In genomic region chr16:67388591-67388990, GRCh38 we compare ENCODE assay signal across 18 cellular contexts. TPM values are rescaled to one million over a fixed set of nuclear protein-coding genes. Genes with fewer than 3 reads are reported as not detected.
A peak's percentile ranks its signal among the peaks of the same experiment; 100 is the strongest.
DNase-seq lines count a peak whose midpoint lies in the region; ATAC-seq and TF ChIP-seq lines count a peak whose summit lies in the region.
"Had no signal": no experiment of that assay in that cellular context is flagged by ENCODE, and none has a peak within 500 bp of the region (broad histone marks: within the 10 kb centered on the region; RNA-seq: fewer than 3 reads in every experiment).

No MANE protein-coding gene starts in this region.

- no peaks in the 10 kb centered on the region for H3K36me3 Mint-ChIP-seq in glutamatergic neuron (ENCODE audit: unreplicated experiment)
- H3K36me3 Mint-ChIP-seq in osteocyte (ENCODE audit: unreplicated experiment) = no peaks in the 10 kb centered on the region

- no peak overlapping the region for H3K4me2 ChIP-seq in mesenchymal stem cell (ENCODE audit: low read length, poor library complexity, severe bottlenecking)

- ATAC-seq in body of pancreas = no peak
- ATAC-seq: K562, Right ventricle myocardium inferior had no signal

- no peak overlapping the region for H2BK120ac ChIP-seq in mesenchymal stem cell (ENCODE audit: low read depth, low read length)

- H3K27me3 ChIP-seq in mesenchymal stem cell (ENCODE audit: control insufficient read depth in 1 of 2, insufficient read depth in 1 of 2, low read length in 2 of 2) (peaks cover 44 to 69% of the 10 kb centered on the region in 2 experiments), body of pancreas (no peaks in the 10 kb centered on the region), right atrium auricular region (no peaks in the 10 kb centered on the region)

- no peak overlapping the region for H3K4ac ChIP-seq in mesenchymal stem cell (ENCODE audit: low read depth in 1 of 2, low read length in 2 of 2)

- peak overlapping the region; percentile 52 for H3K4me3 Mint-ChIP-seq in glutamatergic neuron (ENCODE audit: unreplicated experiment)
- no peak overlapping the region for H3K4me3 Mint-ChIP-seq in osteocyte (ENCODE audit: unreplicated experiment)

- H3K9me3 Mint-ChIP-seq in glutamatergic neuron (ENCODE audit: unreplicated experiment) (peaks cover 1% of the 10 kb centered on the region), osteocyte (ENCODE audit: unreplicated experiment) (no peaks in the 10 kb centered on the region)

- H3K27ac Mint-ChIP-seq in glutamatergic neuron (ENCODE audit: unreplicated experiment) (no peak overlapping the region), osteocyte (ENCODE audit: unreplicated experiment) (no peak overlapping the region)

- no peak overlapping the region for H3K14ac ChIP-seq in mesenchymal stem cell (ENCODE audit: low read length in 2 of 2)

- H3K9ac ChIP-seq in mesenchymal stem cell (ENCODE audit: low read length) = no peak overlapping the region

- no peak overlapping the region for H4K91ac ChIP-seq in mesenchymal stem cell (ENCODE audit: low read length)

- no peaks in the 10 kb centered on the region for H3K79me1 ChIP-seq in mesenchymal stem cell (replicated peaks; ENCODE audit: low read length, poor library complexity, severe bottlenecking)

- H3K18ac ChIP-seq in mesenchymal stem cell (ENCODE audit: low read depth in 1 of 2, low read length in 2 of 2) = no peak overlapping the region

- H3K4me1 ChIP-seq in mesenchymal stem cell (ENCODE audit: control insufficient read depth, insufficient read depth, low read depth, low read length) (peaks cover 13% of the 10 kb centered on the region), body of pancreas (peaks cover 16% of the 10 kb centered on the region), right atrium auricular region (peaks cover 0 to 45% of the 10 kb centered on the region in 2 donors)

- 83% methylated on average over 1 of the region's 2 CpGs for WGBS in mesenchymal stem cell
- WGBS in body of pancreas, 2 donors = 69 to 83% methylated on average over 2 of the region's 2 CpGs

- no peak overlapping the region for H3K23ac ChIP-seq in mesenchymal stem cell (ENCODE audit: low read length in 2 of 2)

- H3K36me3 ChIP-seq in mesenchymal stem cell (ENCODE audit: control insufficient read depth in 1 of 2, insufficient read depth in 2 of 2, low read depth in 1 of 2, low read length in 2 of 2) (no peaks in the 10 kb centered on the region), body of pancreas (replicated peaks in 1 of 2; ENCODE audit: insufficient read depth in 1 of 2, low read depth in 2 of 2) (no peaks in the 10 kb centered on the region), right atrium auricular region (no peaks in the 10 kb centered on the region)

- H3K4me3 ChIP-seq in mesenchymal stem cell (ENCODE audit: insufficient read depth in 1 of 2, low read depth in 1 of 2, low read length in 2 of 2) = no peak overlapping the region
- H3K4me3 ChIP-seq in body of pancreas = no peak overlapping the region
- no peak overlapping the region for H3K4me3 ChIP-seq in right atrium auricular region
- H3K4me3 ChIP-seq: K562 had no signal

- no peak for TF ChIP-seq POLR2A in body of pancreas (IDR thresholded peaks at IDR 0.05)

- no peak overlapping the region for H2AK5ac ChIP-seq in mesenchymal stem cell (ENCODE audit: low read length, severe bottlenecking)

- no peak overlapping the region for H2BK5ac ChIP-seq in mesenchymal stem cell (ENCODE audit: low read depth, low read length, poor library complexity, severe bottlenecking)

- TF ChIP-seq CTCF in glutamatergic neuron (IDR thresholded peaks at IDR 0.05; ENCODE audit: partially characterized antibody, unreplicated experiment) (no peak), osteocyte (IDR thresholded peaks at IDR 0.05) (no peak), body of pancreas (IDR thresholded peaks at IDR 0.05) (no peak), right atrium auricular region (IDR thresholded peaks at IDR 0.05) (no peak)

- H2BK12ac ChIP-seq in mesenchymal stem cell (ENCODE audit: low read length in 2 of 2) = no peak overlapping the region

- intact Hi-C loops in body of pancreas (cut with DNase I) = no loop called here

- H2AFZ ChIP-seq in mesenchymal stem cell (ENCODE audit: low read depth, low read length) = no peak overlapping the region

- no peak overlapping the region for H4K8ac ChIP-seq in mesenchymal stem cell (ENCODE audit: low read length)

- H3K4me1 Mint-ChIP-seq in glutamatergic neuron (ENCODE audit: low read depth, unreplicated experiment) = peaks cover 22% of the 10 kb centered on the region
- peaks cover 10% of the 10 kb centered on the region for H3K4me1 Mint-ChIP-seq in osteocyte (ENCODE audit: unreplicated experiment)

- H3K27me3 Mint-ChIP-seq in glutamatergic neuron (ENCODE audit: unreplicated experiment) (peaks cover 13% of the 10 kb centered on the region), osteocyte (ENCODE audit: unreplicated experiment) (peaks cover 32% of the 10 kb centered on the region)

- H3K27ac ChIP-seq in mesenchymal stem cell (ENCODE audit: low read length, poor library complexity, severe bottlenecking) = no peak overlapping the region
- no peak overlapping the region for H3K27ac ChIP-seq in body of pancreas
- no peak overlapping the region for H3K27ac ChIP-seq in right atrium auricular region
- H3K27ac ChIP-seq: 22Rv1 had no signal

- H3K9me3 ChIP-seq in mesenchymal stem cell (ENCODE audit: control insufficient read depth, low read length) (no peaks in the 10 kb centered on the region), body of pancreas (no peaks in the 10 kb centered on the region), right atrium auricular region (no peaks in the 10 kb centered on the region)

- DNase-seq in DMS 273 (lab: John Stamatoyannopoulos, UW; ENCODE audit: unreplicated experiment) (peak; percentile 55), DMS 273 treated with DMSO at 0.1 percent for 48 hours (lab: John Stamatoyannopoulos, UW) (no peak), D341Med (ENCODE audit: low spot score) (peak; percentile 8), glutamatergic neuron (no peak), osteocyte (ENCODE audit: extremely low spot score, unreplicated experiment) (peak; percentile 62), mesenchymal stem cell (no peak), body of pancreas (no peak), right atrium auricular region (ENCODE audit: low spot score) (no peak)
- DNase-seq: GOT3, NCI-H1092 treated with DMSO at 0.1 percent for 48 hours, NCI-H146, NCI-H2029 treated with DMSO at 0.1 percent for 48 hours had no signal

- H2BK15ac ChIP-seq in mesenchymal stem cell (ENCODE audit: low read depth, poor library complexity, severe bottlenecking) = no peak overlapping the region

RNA-seq across cellular contexts. Expression of gene TPPP3, which starts 4.7 kb away (rescaled TPM):
- 21.7 TPM for total RNA-seq in glutamatergic neuron (ENCODE audit: unreplicated experiment)
- total RNA-seq in osteocyte = 1.4 and 1.5 TPM in 2 replicates
- polyA plus RNA-seq in mesenchymal stem cell (2013, experiment 1 of 2) = 8.2 TPM
- polyA plus RNA-seq in mesenchymal stem cell (2013, experiment 2 of 2) = 7.4 TPM
- total RNA-seq in body of pancreas = 10 to 100 TPM; 11.2 to 30.0 TPM
- total RNA-seq in right atrium auricular region = 10 to 100 TPM; 24.1 to 56.4 TPM
- total RNA-seq: OCI-LY7 had no signal

RNA-seq across cellular contexts. Expression of gene ZDHHC1, which starts 27.7 kb away (rescaled TPM):
- 4.6 TPM for total RNA-seq in glutamatergic neuron (ENCODE audit: unreplicated experiment)
- total RNA-seq in osteocyte = 13.5 and 15.4 TPM in 2 replicates
- polyA plus RNA-seq in mesenchymal stem cell (2013, experiment 1 of 2) = 6.6 TPM
- 6.1 TPM for polyA plus RNA-seq in mesenchymal stem cell (2013, experiment 2 of 2)
- total RNA-seq in body of pancreas = 10 to 100 TPM; 13.0 to 57.0 TPM
- total RNA-seq in right atrium auricular region = 10 to 100 TPM in 1 of 2 donors, 1 to 10 TPM in 1; 8.9 to 11.8 TPM
- total RNA-seq: OCI-LY7 had no signal

RNA-seq across cellular contexts. Expression of gene HSD11B2, which starts 42.3 kb away (rescaled TPM):
- total RNA-seq in glutamatergic neuron (ENCODE audit: unreplicated experiment) = 6.0 TPM
- total RNA-seq in osteocyte = 0.40 and 0.68 TPM in 2 replicates
- polyA plus RNA-seq in mesenchymal stem cell (2013, experiment 1 of 2) = 0.08 TPM
- not detected for polyA plus RNA-seq in mesenchymal stem cell (2013, experiment 2 of 2)
- total RNA-seq in body of pancreas = 10 to 100 TPM in 1 of 2 donors, 1 to 10 TPM in 1; 5.4 to 13.8 TPM
- not detected for total RNA-seq in right atrium auricular region
- total RNA-seq: OCI-LY7 had no signal
- polyA plus RNA-seq: AG04450, CD14-positive monocyte had no signal

Comparison
In these comparisons a context has a peak if more than half of its experiments do, and no peak if none do; other contexts are left out.
1. DNase-seq: peak in DMS 273 (single experiment), D341Med (single experiment) and osteocyte (single experiment); none in DMS 273 treated with DMSO at 0.1 percent for 48 hours (single experiment), glutamatergic neuron (single experiment), mesenchymal stem cell (single experiment), body of pancreas (0 of 4) and right atrium auricular region (single experiment).